ENCODE assay signal across 8 cellular contexts in the genomic region with DNA sequence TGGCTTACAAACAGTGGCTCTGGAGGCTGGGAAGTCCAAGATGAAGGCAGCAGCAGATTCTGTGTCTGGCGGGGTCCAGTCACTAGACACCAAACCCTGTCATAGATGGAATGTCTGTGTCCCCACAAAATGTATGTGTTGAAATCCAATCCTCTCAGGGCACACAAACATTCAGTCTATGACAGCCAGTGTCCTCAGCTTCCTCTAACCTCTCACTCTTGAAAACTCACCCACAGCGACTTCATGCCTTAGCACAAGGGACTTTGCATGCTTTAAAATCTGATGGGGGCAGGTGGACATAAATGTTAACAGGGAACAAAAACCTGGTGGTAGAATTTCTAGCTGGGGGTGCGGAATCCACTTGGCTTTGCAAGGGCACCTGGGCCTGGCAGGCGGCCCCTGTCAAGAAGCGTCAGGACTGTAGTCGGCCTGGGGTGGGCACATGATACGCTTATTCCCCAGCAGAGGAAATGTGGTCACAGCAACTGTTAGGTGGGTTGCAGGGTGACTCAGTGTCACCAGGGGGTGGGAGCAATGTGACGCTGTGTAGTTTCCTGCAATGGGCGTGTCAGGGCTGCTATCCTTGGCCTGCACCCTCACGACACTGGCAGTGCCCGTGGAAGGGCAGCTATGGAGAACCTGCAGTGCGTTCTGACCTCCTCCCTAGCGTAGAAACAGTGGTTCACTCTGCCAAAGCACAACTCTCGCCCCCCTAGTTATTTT. TPM values are rescaled to one million over a fixed set of nuclear protein-coding genes. Genes with fewer than 3 reads are reported as not detected.
DNase-seq lines count a peak whose midpoint lies in the region; ATAC-seq lines count a peak whose summit lies in the region.

No MANE protein-coding gene starts in this region.

- H3K9me3 Mint-ChIP-seq in activated CD4-positive, alpha-beta T cell treated with anti-CD3 and anti-CD28 coated beads for 36 hours (ENCODE audit: low read depth) = no peaks in the 10 kb centered on the region

- no peaks in the 10 kb centered on the region for H3K27me3 Mint-ChIP-seq in activated CD4-positive, alpha-beta T cell treated with anti-CD3 and anti-CD28 coated beads for 36 hours

- DNase-seq in activated CD4-positive, alpha-beta T cell treated with anti-CD3 and anti-CD28 coated beads for 36 hours = peak; percentile 70
- DNase-seq in effector CD4-positive, alpha-beta T cell = peak; percentile 25
- DNase-seq in stimulated activated CD8-positive, alpha-beta memory T cell treated with anti-CD3 and anti-CD28 coated beads, Interleukin-15, amount 100 ng/mL, for 4 hours (ENCODE audit: low read depth in 2 of 2) = peak; percentile 83 to 87
- DNase-seq in ACHN (no peak), NCI-H748 treated with DMSO at 0.1 percent for 48 hours (lab: John Stamatoyannopoulos, UW) (no peak), cerebellum (ENCODE audit: low spot score) (no peak)

- intact Hi-C loops in activated CD4-positive, alpha-beta T cell treated with anti-CD3 and anti-CD28 coated beads for 36 hours (cut with DNase I, micrococcal nuclease) = loop anchor here in 1 of 2 experiments (2.0 kb wide), 1 partner anchor 25 kb away; no protein-coding TSS in a partner anchor

- CTCF ChIA-PET in activated CD4-positive, alpha-beta T cell treated with anti-CD3 and anti-CD28 coated beads for 36 hours (lab: Charles Lee) = no interaction called here

- ATAC-seq in GM19452 (IDR thresholded peaks at IDR 0.05; ENCODE audit: unreplicated experiment) (peak; percentile 55), HG03135 (IDR thresholded peaks at IDR 0.05; ENCODE audit: unreplicated experiment) (no peak)
- peak; percentile 62 for ATAC-seq in activated CD4-positive, alpha-beta T cell treated with anti-CD3 and anti-CD28 coated beads for 36 hours

- POLR2A ChIA-PET in activated CD4-positive, alpha-beta T cell treated with anti-CD3 and anti-CD28 coated beads for 36 hours (lab: Charles Lee) = no interaction called here

- H3K36me3 Mint-ChIP-seq in activated CD4-positive, alpha-beta T cell treated with anti-CD3 and anti-CD28 coated beads for 36 hours (ENCODE audit: low read depth) = no peaks in the 10 kb centered on the region

- in situ Hi-C loops in ACHN (cut with HindIII; ENCODE audit: low pct_ligation_motif_present, low pct_unique_long_range_greater_than_20kb, low sequenced_read_pairs) = no loop called here

- H3K27ac Mint-ChIP-seq in activated CD4-positive, alpha-beta T cell treated with anti-CD3 and anti-CD28 coated beads for 36 hours = peak overlapping the region; percentile 89

- peaks cover 63% of the 10 kb centered on the region for H3K4me1 Mint-ChIP-seq in activated CD4-positive, alpha-beta T cell treated with anti-CD3 and anti-CD28 coated beads for 36 hours

- peak overlapping the region; percentile 14 for H3K4me3 Mint-ChIP-seq in activated CD4-positive, alpha-beta T cell treated with anti-CD3 and anti-CD28 coated beads for 36 hours

RNA-seq across cellular contexts. Expression of a gene that starts 17.7 kb away (rescaled TPM):
- total RNA-seq in activated CD4-positive, alpha-beta T cell treated with anti-CD3 and anti-CD28 coated beads for 36 hours = 10 to 100 TPM; 23.1 to 26.4 TPM
- 1.5 TPM for total RNA-seq in cerebellum

Comparison
In these comparisons a context has a peak if more than half of its experiments do, and no peak if none do; other contexts are left out.
1. DNase-seq: peak in activated CD4-positive, alpha-beta T cell treated with anti-CD3 and anti-CD28 coated beads for 36 hours (single experiment), effector CD4-positive, alpha-beta T cell (single experiment) and stimulated activated CD8-positive, alpha-beta memory T cell treated with anti-CD3 and anti-CD28 coated beads, Interleukin-15, amount 100 ng/mL, for 4 hours (2 of 2); none in ACHN (single experiment), NCI-H748 treated with DMSO at 0.1 percent for 48 hours (single experiment) and cerebellum (single experiment).